14 cellular contexts compared by ENCODE assay signal in genomic region chr2:202122975-202123765, GRCh38. TPM values are rescaled to one million over a fixed set of nuclear protein-coding genes. Genes with fewer than 3 reads are reported as not detected.
A peak's percentile ranks its signal among the peaks of the same experiment; 100 is the strongest.
DNase-seq lines count a peak whose midpoint lies in the region; ATAC-seq and TF ChIP-seq lines count a peak whose summit lies in the region.
"Had no signal": no experiment of that assay in that cellular context is flagged by ENCODE, and none has a peak within 500 bp of the region (broad histone marks: within the 10 kb centered on the region; RNA-seq: fewer than 3 reads in every experiment).

No MANE protein-coding gene starts in this region.

- H3K4me2 ChIP-seq in neural progenitor cell = peak overlapping the region; percentile 0

- H2AFZ ChIP-seq in neural progenitor cell (replicated peaks) = peak overlapping the region; percentile 19

- peaks cover 24% of the 10 kb centered on the region for H3F3A ChIP-seq in neural progenitor cell (ENCODE audit: low read depth)

- peaks cover 14% of the 10 kb centered on the region for H3K9me3 Mint-ChIP-seq in neural progenitor cell
- peaks cover 13% of the 10 kb centered on the region for H3K9me3 Mint-ChIP-seq in osteocyte (ENCODE audit: unreplicated experiment)

- peaks cover 24% of the 10 kb centered on the region for H3K4me1 ChIP-seq in neural progenitor cell

- peaks cover 4% of the 10 kb centered on the region for H3K27me3 Mint-ChIP-seq in neural progenitor cell (ENCODE audit: insufficient read depth, low read depth)
- H3K27me3 Mint-ChIP-seq in osteocyte (ENCODE audit: unreplicated experiment) = no peaks in the 10 kb centered on the region

- no peak for TF ChIP-seq CTCF in dorsolateral prefrontal cortex (IDR thresholded peaks at IDR 0.05 in 54 of 56, conservative IDR thresholded peaks at IDR 0.05 in 2 of 56; ENCODE audit: low read depth in 1 of 56, partially characterized antibody in 56 of 56)
- no peak for TF ChIP-seq CTCF in neural progenitor cell (IDR thresholded peaks at IDR 0.05)
- TF ChIP-seq CTCF in RWPE1 (conservative IDR thresholded peaks at IDR 0.05; ENCODE audit: low read depth) = no peak
- no peak for TF ChIP-seq CTCF in osteocyte (IDR thresholded peaks at IDR 0.05)

- CTCF ChIA-PET in RWPE1 (lab: Yijun Ruan, JAX) = no interaction called here

- H3K4me3 Mint-ChIP-seq in neural progenitor cell (no peak overlapping the region), osteocyte (ENCODE audit: unreplicated experiment) (no peak overlapping the region)
- H3K4me3 Mint-ChIP-seq: activated naive CD4-positive, alpha-beta T cell treated with anti-CD3 and anti-CD28 coated beads for 36 hours had no signal

- H3K4me3 ChIP-seq in dorsolateral prefrontal cortex (peak overlapping the region in 16 of 59 donors; percentile 3 to 37 (median 22)), neural progenitor cell (no peak overlapping the region), MG63 (no peak overlapping the region)

- H3K27ac ChIP-seq in dorsolateral prefrontal cortex (peak overlapping the region in 1 of 59 donors; percentile 38), neural progenitor cell (no peak overlapping the region), RWPE1 (no peak overlapping the region)
- H3K27ac ChIP-seq: C4-2B had no signal

- no peaks in the 10 kb centered on the region for H3K36me3 ChIP-seq in neural progenitor cell
- H3K36me3 ChIP-seq in MG63 = no peaks in the 10 kb centered on the region

- H3K36me3 Mint-ChIP-seq in neural progenitor cell (no peaks in the 10 kb centered on the region), osteocyte (ENCODE audit: unreplicated experiment) (peaks cover 3% of the 10 kb centered on the region)

- no peak overlapping the region for H3K9ac ChIP-seq in neural progenitor cell

- H3K27ac Mint-ChIP-seq in neural progenitor cell (peak overlapping the region; percentile 65), osteocyte (ENCODE audit: unreplicated experiment) (no peak overlapping the region)
- H3K27ac Mint-ChIP-seq: activated naive CD4-positive, alpha-beta T cell treated with anti-CD3 and anti-CD28 coated beads for 36 hours had no signal

- H4K20me1 ChIP-seq in neural progenitor cell (ENCODE audit: low read depth) = no peaks in the 10 kb centered on the region

- POLR2A ChIA-PET in RWPE1 (lab: Yijun Ruan, JAX; ENCODE audit: low non-redundant PET) = no interaction called here

- peaks cover 48% of the 10 kb centered on the region for H3K4me1 Mint-ChIP-seq in neural progenitor cell
- no peaks in the 10 kb centered on the region for H3K4me1 Mint-ChIP-seq in osteocyte (ENCODE audit: unreplicated experiment)

- H3K9me3 ChIP-seq in neural progenitor cell (ENCODE audit: low read depth) (no peaks in the 10 kb centered on the region), MG63 (peaks cover 2% of the 10 kb centered on the region; the same call in 1 of the 2 replicates)

- intact Hi-C loops in dorsolateral prefrontal cortex (cut with DNase I) = no loop called here

- DNase-seq in GDM1 (lab: John Stamatoyannopoulos, UW) (peak; percentile 15), NCI-H146 treated with DMSO at 0.1 percent for 48 hours (lab: John Stamatoyannopoulos, UW; ENCODE audit: unreplicated experiment) (peak; percentile 21), dorsolateral prefrontal cortex (peak in 8 of 10 donors; percentile 26 to 66 (median 42)), neural progenitor cell (ENCODE audit: low spot score) (peak; percentile 35), RWPE1 (ENCODE audit: low spot score) (no peak), osteocyte (ENCODE audit: extremely low spot score, unreplicated experiment) (no peak), MG63 (no peak)
- DNase-seq: activated naive CD4-positive, alpha-beta T cell treated with anti-CD3 and anti-CD28 coated beads for 36 hours; T-helper 2 cell had no signal

- no peaks in the 10 kb centered on the region for H3K79me2 ChIP-seq in neural progenitor cell (ENCODE audit: low read depth)

- no peaks in the 10 kb centered on the region for H3K27me3 ChIP-seq in dorsolateral prefrontal cortex
- H3K27me3 ChIP-seq in neural progenitor cell = no peaks in the 10 kb centered on the region
- H3K27me3 ChIP-seq in MG63 = no peaks in the 10 kb centered on the region

- no peak for ATAC-seq in HG02885 (IDR thresholded peaks at IDR 0.05; ENCODE audit: poor library complexity, unreplicated experiment)
- ATAC-seq: HCT116, Panc1 had no signal

RNA-seq across cellular contexts. Expression of gene KIAA2012, which starts 50.1 kb away (rescaled TPM):
- total RNA-seq in dorsolateral prefrontal cortex (1 to 10 TPM in 117 of 120 experiments, under 1 TPM in 3; 0.34 to 6.4 (median 3.0) TPM), neural progenitor cell (ENCODE audit: low replicate concordance) (not detected in 2 replicates), osteocyte (not detected in 2 replicates)
- not detected in 2 replicates for total RNA-seq in MG63 (2014; rRNA removed; shearing (Covaris generic); ENCODE audit: low replicate concordance)
- total RNA-seq: activated naive CD4-positive, alpha-beta T cell treated with anti-CD3 and anti-CD28 coated beads for 36 hours; mucosa of gallbladder had no signal

Comparison
In these comparisons a context has a peak if more than half of its experiments do, and no peak if none do; other contexts are left out.
1. DNase-seq: peak in GDM1 (single experiment), NCI-H146 treated with DMSO at 0.1 percent for 48 hours (single experiment), dorsolateral prefrontal cortex (8 of 10) and neural progenitor cell (single experiment); none in RWPE1 (single experiment), osteocyte (single experiment) and MG63 (single experiment).